ENCODE assay signal across 30 cellular contexts in genomic region chr19:15188851-15189250, GRCh38. TPM values are rescaled to one million over a fixed set of nuclear protein-coding genes. Genes with fewer than 3 reads are reported as not detected.
"Had no signal": no experiment of that assay in that cellular context is flagged by ENCODE, and none has a peak within 500 bp of the region (broad histone marks: within the 10 kb centered on the region; RNA-seq: fewer than 3 reads in every experiment).

No MANE protein-coding gene starts in this region.

- DNase-seq: activated CD4-positive, alpha-beta T cell treated with anti-CD3 and anti-CD28 coated beads, Interleukin-2, amount 10 ng/mL, durations not matched to agents 7 days and 5 days; activated CD4-positive, alpha-beta T cell treated with anti-CD3 and anti-CD28 coated beads, Interleukin-2, amount 50 U/mL, for 48 hours; activated CD8-positive, alpha-beta T cell treated with anti-CD3 and anti-CD28 coated beads, Interleukin-2, amount 10 ng/mL, durations not matched to agents 7 days and 5 days; activated gamma-delta T cell; activated naive CD4-positive, alpha-beta T cell treated with Interleukin-2 at 50 U/mL for 16 hours; activated naive CD8-positive, alpha-beta T cell treated with anti-CD3 and anti-CD28 coated beads, Interleukin-2, amount 10 ng/mL, durations not matched to agents 7 days and 5 days; activated T-cell treated with anti-CD3 and anti-CD28 coated beads, Interleukin-2, amount 50 U/mL, for 24 hours; amygdala; central memory CD4-positive, alpha-beta T cell; Kasumi-1; KG1; MG63; NCI-H1048; NCI-H1105 treated with DMSO at 0.1 percent for 48 hours; NCI-H1436; NCI-H1694; NCI-H2029; NCI-H345; NCI-H524 treated with DMSO at 0.1 percent for 48 hours; SIG-M5; SW 1271; T-helper 1 cell; T-helper 2 cell; T-helper 9 cell; WERI-Rb-1 had no signal

- H3K27me3 ChIP-seq: MG63 had no signal

- H3K27ac ChIP-seq: WERI-Rb-1 had no signal

- H3K4me3 ChIP-seq: MG63 had no signal

- H3K36me3 ChIP-seq: MG63, WERI-Rb-1 had no signal

- ATAC-seq: activated CD8-positive, alpha-beta T cell treated with anti-CD3 and anti-CD28 coated beads, Interleukin-2, amount 10 ng/mL, durations not matched to agents 7 days and 5 days; Panc1 had no signal

- H3K9me3 ChIP-seq: MG63 had no signal

- FAIRE-seq: bronchial epithelial cell had no signal

RNA-seq across cellular contexts. Expression of gene NOTCH3, which starts 11.9 kb away (rescaled TPM):
- total RNA-seq: activated CD4-positive, alpha-beta T cell treated with anti-CD3 and anti-CD28 coated beads, Interleukin-2, amount 10 ng/mL, durations not matched to agents 7 days and 5 days; activated CD8-positive, alpha-beta T cell treated with anti-CD3 and anti-CD28 coated beads, Interleukin-2, amount 10 ng/mL, durations not matched to agents 7 days and 5 days; activated T-helper 2 cell treated with anti-CD3 and anti-CD28 coated beads, Interferon-gamma antibody, Interleukin-2, Interleukin-4, amounts not matched to agents 10 μg/mL and 5 μg/mL and 100 μg/mL, durations not matched to agents 14 hours and 24 hours and 36 hours had no signal

RNA-seq across cellular contexts. Expression of gene EPHX3, which starts 43.4 kb away (rescaled TPM):
- total RNA-seq: activated naive CD8-positive, alpha-beta T cell treated with anti-CD3 and anti-CD28 coated beads, Interleukin-2, amount 10 ng/mL, durations not matched to agents 7 days and 5 days; RPMI7951; SK-MEL-5 had no signal
